ENCODE assay signal across 17 cellular contexts in genomic region chr10:15069230-15069629, GRCh38. TPM values are rescaled to one million over a fixed set of nuclear protein-coding genes. Genes with fewer than 3 reads are reported as not detected.
"Had no signal": no experiment of that assay in that cellular context is flagged by ENCODE, and none has a peak within 500 bp of the region (broad histone marks: within the 10 kb centered on the region; RNA-seq: fewer than 3 reads in every experiment).

No MANE protein-coding gene starts in this region.

- H3K27me3 ChIP-seq: cardiac muscle cell, sigmoid colon had no signal

- H3K36me3 ChIP-seq: cardiac muscle cell, sigmoid colon had no signal

- H3K9me3 ChIP-seq: psoas muscle, sigmoid colon had no signal

- H3K4me3 ChIP-seq: cardiac muscle cell, psoas muscle, sigmoid colon had no signal

- H3K27ac ChIP-seq: cardiac muscle cell, psoas muscle, sigmoid colon had no signal

- FAIRE-seq: colon had no signal

- DNase-seq: activated CD4-positive, alpha-beta T cell treated with anti-CD3 and anti-CD28 coated beads for 1 hour; activated CD4-positive, alpha-beta T cell treated with anti-CD3 and anti-CD28 coated beads, Interleukin-2, amount 50 U/mL, for 48 hours; activated naive CD4-positive, alpha-beta T cell treated with Interleukin-2 at 50 U/mL for 16 hours; activated naive CD8-positive, alpha-beta T cell treated with anti-CD3 and anti-CD28 coated beads, Interleukin-2, amount 50 U/mL, for 24 hours; hippocampal formation; kidney glomerular epithelial cell; nephron progenitor cell; psoas muscle; sigmoid colon; stimulated activated CD4-positive, alpha-beta T cell treated with anti-CD3 and anti-CD28 coated beads, Interleukin-2, amount 100 ng/mL, for 48 hours; T-helper 1 cell; T1000 had no signal

- H3K4me3 Mint-ChIP-seq: activated naive CD8-positive, alpha-beta T cell treated with anti-CD3 and anti-CD28 coated beads, Interleukin-2, amount 50 U/mL, for 24 hours; activated T-helper 17 cell treated with anti-CD3 and anti-CD28 coated beads, Interleukin-2, amount 50 U/mL, for 72 hours; nephron progenitor cell; stimulated activated memory B cell treated with anti-CD40 and anti-IgM and Interleukin-4, amounts not matched to agents 10 μg/mL and 1 μg/mL and 100 μg/mL, for 72 hours had no signal

- H3K4me1 Mint-ChIP-seq: activated naive CD8-positive, alpha-beta T cell treated with anti-CD3 and anti-CD28 coated beads, Interleukin-2, amount 50 U/mL, for 24 hours; activated T-helper 17 cell treated with anti-CD3 and anti-CD28 coated beads, Interleukin-2, amount 50 U/mL, for 72 hours; nephron progenitor cell; stimulated activated memory B cell treated with anti-CD40 and anti-IgM and Interleukin-4, amounts not matched to agents 10 μg/mL and 1 μg/mL and 100 μg/mL, for 72 hours had no signal

- H3K9me3 Mint-ChIP-seq: activated naive CD8-positive, alpha-beta T cell treated with anti-CD3 and anti-CD28 coated beads, Interleukin-2, amount 50 U/mL, for 24 hours; activated T-helper 17 cell treated with anti-CD3 and anti-CD28 coated beads, Interleukin-2, amount 50 U/mL, for 72 hours had no signal

- H3K27ac Mint-ChIP-seq: activated naive CD8-positive, alpha-beta T cell treated with anti-CD3 and anti-CD28 coated beads, Interleukin-2, amount 50 U/mL, for 24 hours; activated T-helper 17 cell treated with anti-CD3 and anti-CD28 coated beads, Interleukin-2, amount 50 U/mL, for 72 hours; nephron progenitor cell; stimulated activated memory B cell treated with anti-CD40 and anti-IgM and Interleukin-4, amounts not matched to agents 10 μg/mL and 1 μg/mL and 100 μg/mL, for 72 hours had no signal

- ATAC-seq: activated naive CD8-positive, alpha-beta T cell treated with anti-CD3 and anti-CD28 coated beads, Interleukin-2, amount 50 U/mL, for 24 hours; activated T-helper 17 cell treated with anti-CD3 and anti-CD28 coated beads, Interleukin-2, amount 50 U/mL, for 72 hours; stimulated activated memory B cell treated with anti-CD40 and anti-IgM and Interleukin-4, amounts not matched to agents 10 μg/mL and 1 μg/mL and 100 μg/mL, for 72 hours had no signal

- H3K36me3 Mint-ChIP-seq: stimulated activated memory B cell treated with anti-CD40 and anti-IgM and Interleukin-4, amounts not matched to agents 10 μg/mL and 1 μg/mL and 100 μg/mL, for 72 hours had no signal

- H3K4me1 ChIP-seq: psoas muscle, sigmoid colon had no signal

RNA-seq across cellular contexts. Expression of gene ACBD7, which starts 19.3 kb away (rescaled TPM):
- total RNA-seq: psoas muscle, sigmoid colon had no signal

RNA-seq across cellular contexts. Expression of gene OLAH, which starts 25.5 kb away (rescaled TPM):
- total RNA-seq: cardiac muscle cell, urinary bladder had no signal
- polyA plus RNA-seq: cardiac muscle cell had no signal
